8 cellular contexts compared by ENCODE assay signal in the genomic region with DNA sequence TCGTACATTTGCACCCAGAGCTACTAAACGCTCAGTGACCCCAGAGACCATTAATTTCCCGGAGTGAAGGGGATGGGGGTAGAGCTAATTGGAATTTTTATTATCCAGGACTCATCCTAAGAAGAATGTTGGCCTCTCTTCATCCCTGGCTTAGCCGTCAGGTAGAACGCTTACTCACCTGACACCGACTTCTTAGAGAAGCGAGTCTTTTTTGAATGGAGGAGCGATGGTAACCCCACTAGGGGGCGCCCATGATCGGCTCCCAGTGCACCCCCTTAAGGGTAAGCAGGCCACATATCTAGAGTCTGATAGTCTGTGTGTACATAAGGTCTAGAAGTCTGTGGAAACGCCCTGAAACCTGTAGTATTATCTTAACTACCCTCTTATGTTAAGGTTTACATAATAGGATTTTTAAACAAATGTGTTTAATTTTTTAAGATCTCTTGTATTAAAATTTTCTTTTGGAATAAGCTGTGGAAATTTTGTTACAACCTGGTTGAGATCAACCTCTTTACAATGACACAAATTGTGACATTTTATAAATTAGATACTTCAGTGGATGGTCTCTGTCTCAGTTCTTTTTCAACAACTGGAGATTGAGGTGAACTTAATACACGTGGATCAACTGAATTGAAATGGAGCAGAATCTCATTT.
DNase-seq lines count a peak whose midpoint lies in the region; ATAC-seq and TF ChIP-seq lines count a peak whose summit lies in the region.

No MANE protein-coding gene starts in this region.

- H3K4me2 ChIP-seq in PC-9 = peak overlapping the region; percentile 5; the same call in 1 of the 2 replicates

- BruUV-seq in PC-9 (replicated peaks; lab: Mats Ljungman, UMichigan) = no TSS peak

- H3K4me1 ChIP-seq in PC-9 (replicated peaks; ENCODE audit: insufficient read depth) = peaks cover 8% of the 10 kb centered on the region

- H3K9me3 ChIP-seq in PC-9 (ENCODE audit: insufficient read depth, low read depth) = no peaks in the 10 kb centered on the region

- H3K4me1 Mint-ChIP-seq in activated T-cell treated with anti-CD3 and anti-CD28 coated beads, Interleukin-2, amount 50 U/mL, for 24 hours (ENCODE audit: low read depth) = peaks cover 12% of the 10 kb centered on the region
- H3K4me1 Mint-ChIP-seq in progenitor cell of endocrine pancreas (ENCODE audit: low read depth) = no peaks in the 10 kb centered on the region

- H3K27ac ChIP-seq in PC-9 = peak overlapping the region; percentile 34

- no peaks in the 10 kb centered on the region for H4K20me1 ChIP-seq in PC-9 (ENCODE audit: insufficient read depth)

- H3K27ac Mint-ChIP-seq in activated T-cell treated with anti-CD3 and anti-CD28 coated beads, Interleukin-2, amount 50 U/mL, for 24 hours = peak overlapping the region; percentile 33
- no peak overlapping the region for H3K27ac Mint-ChIP-seq in progenitor cell of endocrine pancreas

- no peaks in the 10 kb centered on the region for H3K27me3 Mint-ChIP-seq in activated T-cell treated with anti-CD3 and anti-CD28 coated beads, Interleukin-2, amount 50 U/mL, for 24 hours
- no peaks in the 10 kb centered on the region for H3K27me3 Mint-ChIP-seq in progenitor cell of endocrine pancreas

- H3K36me3 ChIP-seq in PC-9 (ENCODE audit: low read depth) = no peaks in the 10 kb centered on the region

- TF ChIP-seq CTCF in AG04449 (IDR thresholded peaks at IDR 0.05; ENCODE audit: insufficient read depth, low read length, missing control alignments) = peak; percentile 43
- TF ChIP-seq CTCF in PC-9 (conservative IDR thresholded peaks at IDR 0.05) = peak; percentile 88
- TF ChIP-seq CTCF in progenitor cell of endocrine pancreas (IDR thresholded peaks at IDR 0.05; ENCODE audit: unreplicated experiment) = peak; percentile 84

- H3K4me3 ChIP-seq in AG04449 (ENCODE audit: low read depth, low read length) = no peak overlapping the region
- H3K4me3 ChIP-seq in PC-9 = no peak overlapping the region

- no peaks in the 10 kb centered on the region for H3K79me2 ChIP-seq in PC-9 (ENCODE audit: low read depth)

- intact Hi-C loops in PC-9 (cut with micrococcal nuclease; ENCODE audit: unreplicated experiment) = loop anchor here (1.0 to 10.0 kb wide), 7 partner anchors 38 to 1193 kb away; no protein-coding TSS in a partner anchor

- no peak overlapping the region for H3K4me3 Mint-ChIP-seq in activated T-cell treated with anti-CD3 and anti-CD28 coated beads, Interleukin-2, amount 50 U/mL, for 24 hours
- no peak overlapping the region for H3K4me3 Mint-ChIP-seq in progenitor cell of endocrine pancreas (ENCODE audit: low read depth)

- DNase-seq in AG04449 (ENCODE audit: low read depth, low spot score) = no peak
- peak; percentile 51 for DNase-seq in GM19240 (ENCODE audit: insufficient read length, low spot score)
- peak in 1 of 2 experiments; percentile 87 for DNase-seq in PC-9
- DNase-seq in activated T-cell treated with anti-CD3 and anti-CD28 coated beads, Interleukin-2, amount 50 U/mL, for 24 hours = peak; percentile 83
- DNase-seq in globus pallidus (ENCODE audit: low spot score) = peak; percentile 62
- peak; percentile 49 for DNase-seq in progenitor cell of endocrine pancreas (ENCODE audit: low spot score, unreplicated experiment)
- no peak for DNase-seq in occipital lobe (lab: John Stamatoyannopoulos, UW)

- H3K9me3 Mint-ChIP-seq in activated T-cell treated with anti-CD3 and anti-CD28 coated beads, Interleukin-2, amount 50 U/mL, for 24 hours = no peaks in the 10 kb centered on the region
- H3K9me3 Mint-ChIP-seq in progenitor cell of endocrine pancreas (ENCODE audit: low read depth) = no peaks in the 10 kb centered on the region

- POLR2A ChIA-PET in AG04449 (lab: Yijun Ruan, JAX) (no interaction called here), PC-9 (lab: Charles Lee; ENCODE audit: unreplicated experiment) (interaction anchor here (0.5 to 0.6 kb wide), 2 partner anchors 109 to 142 kb away, joined by 3 to 5 read pairs; no protein-coding TSS in a partner anchor)

- CTCF ChIA-PET in AG04449 (lab: Yijun Ruan, JAX) = interaction anchor here (0.8 to 3.1 kb wide), 15 partner anchors 9 to 249 kb away, joined by 3 to 14 read pairs (median 3); no protein-coding TSS in a partner anchor
- CTCF ChIA-PET in PC-9 (lab: Charles Lee) = interaction anchor here (0.6 kb wide), 1 partner anchor 371 kb away, joined by 3 read pairs; no protein-coding TSS in a partner anchor

- no peak for ATAC-seq in GM21515 (IDR thresholded peaks at IDR 0.05; ENCODE audit: unreplicated experiment)

- H3F3A ChIP-seq in PC-9 (ENCODE audit: insufficient read depth, low read depth) = peaks cover 12% of the 10 kb centered on the region; the same call in 1 of the 2 replicates

- peaks cover 18% of the 10 kb centered on the region for H3K36me3 Mint-ChIP-seq in activated T-cell treated with anti-CD3 and anti-CD28 coated beads, Interleukin-2, amount 50 U/mL, for 24 hours (ENCODE audit: low read depth)
- H3K36me3 Mint-ChIP-seq in progenitor cell of endocrine pancreas (ENCODE audit: insufficient read depth) = no peaks in the 10 kb centered on the region

- H3K9me2 ChIP-seq in PC-9 (ENCODE audit: insufficient read depth) = no peaks in the 10 kb centered on the region

- no peaks in the 10 kb centered on the region for H3K27me3 ChIP-seq in PC-9 (ENCODE audit: insufficient read depth, low read depth)

- no peak overlapping the region for H2AFZ ChIP-seq in PC-9

Comparison
In these comparisons a context has a peak if more than half of its experiments do, and no peak if none do; other contexts are left out.
1. DNase-seq: peak in GM19240 (single experiment), activated T-cell treated with anti-CD3 and anti-CD28 coated beads, Interleukin-2, amount 50 U/mL, for 24 hours (single experiment), globus pallidus (single experiment) and progenitor cell of endocrine pancreas (single experiment); none in AG04449 (single experiment) and occipital lobe (single experiment).
2. Peak in every context shown above with its lines, with median percentiles within 50 percentile points of each other: CTCF ChIP-seq.